ENCODE assay signal across 13 cellular contexts in genomic region chr3:56785499-56785898, GRCh38. TPM values are rescaled to one million over a fixed set of nuclear protein-coding genes. Genes with fewer than 3 reads are reported as not detected.
A peak's percentile ranks its signal among the peaks of the same experiment; 100 is the strongest.
DNase-seq lines count a peak whose midpoint lies in the region; ATAC-seq and TF ChIP-seq lines count a peak whose summit lies in the region.
"Had no signal": no experiment of that assay in that cellular context is flagged by ENCODE, and none has a peak within 500 bp of the region (broad histone marks: within the 10 kb centered on the region; RNA-seq: fewer than 3 reads in every experiment).

No MANE protein-coding gene starts in this region.

- peaks cover 85% of the 10 kb centered on the region for H3K4me1 ChIP-seq in Loucy (ENCODE audit: insufficient read depth, low read length, poor library complexity, severe bottlenecking)
- H3K4me1 ChIP-seq in neutrophil (ENCODE audit: control insufficient read depth in 1 of 2, insufficient read depth in 1 of 2, low read depth in 1 of 2, low read length in 1 of 2) = peaks cover 34 to 61% of the 10 kb centered on the region in 2 experiments

- H3K9me3 ChIP-seq in CD4-positive, alpha-beta T cell (ENCODE audit: control insufficient read depth, low read length) = no peaks in the 10 kb centered on the region
- no peaks in the 10 kb centered on the region for H3K9me3 ChIP-seq in Loucy (ENCODE audit: insufficient read depth, low read depth, low read length)
- H3K9me3 ChIP-seq in neutrophil = no peaks in the 10 kb centered on the region

- peaks cover 99% of the 10 kb centered on the region for H3K4me1 Mint-ChIP-seq in CD4-positive, alpha-beta T cell (ENCODE audit: low read depth)
- H3K4me1 Mint-ChIP-seq in brain = peaks cover 73% of the 10 kb centered on the region

- DNase-seq in CD4-positive, alpha-beta T cell = no peak
- DNase-seq in KG1 (lab: John Stamatoyannopoulos, UW) (no peak), MV-4-11 (lab: John Stamatoyannopoulos, UW) (no peak), NCI-H2081 treated with DMSO at 0.1 percent for 48 hours (lab: John Stamatoyannopoulos, UW) (no peak)
- DNase-seq: activated CD4-positive, alpha-beta T cell treated with anti-CD3 and anti-CD28 coated beads, Interleukin-2, amount 50 U/mL, for 48 hours; aorta; C1 segment of cervical spinal cord; Karpas-422; NCI-H1694; NCI-H526 had no signal

- H3K4me2 ChIP-seq in Loucy (ENCODE audit: low read depth, low read length, poor library complexity, severe bottlenecking) = no peak overlapping the region

- H3K9me3 Mint-ChIP-seq in CD4-positive, alpha-beta T cell = no peaks in the 10 kb centered on the region
- H3K9me3 Mint-ChIP-seq in brain = no peaks in the 10 kb centered on the region

- no peaks in the 10 kb centered on the region for H3K27me3 Mint-ChIP-seq in CD4-positive, alpha-beta T cell
- peaks cover 6% of the 10 kb centered on the region for H3K27me3 Mint-ChIP-seq in brain

- peak overlapping the region; percentile 82 for H3K27ac ChIP-seq in CD4-positive, alpha-beta T cell (ENCODE audit: low read depth, low read length)
- peak overlapping the region; percentile 86 for H3K27ac ChIP-seq in neutrophil

- intact Hi-C loops in CD4-positive, alpha-beta T cell (cut with DNase I, micrococcal nuclease) = loop anchor here (2.0 to 10.0 kb wide), 2 partner anchors 15 to 231 kb away; partner anchors contain the start of genes ARHGEF3 (in 1 of the 2) and CCDC66 (in 1 of the 2)

- no peak overlapping the region for H2AFZ ChIP-seq in Loucy (ENCODE audit: low read length)

- H3K27ac Mint-ChIP-seq in CD4-positive, alpha-beta T cell = peak overlapping the region; percentile 88
- H3K27ac Mint-ChIP-seq in brain = peak overlapping the region in 3 of 5 experiments; percentile 78 to 89 (median 80)

- H3K9me2 ChIP-seq in Loucy (replicated peaks; ENCODE audit: low read depth, low read length) = no peaks in the 10 kb centered on the region

- H3K4me3 Mint-ChIP-seq in CD4-positive, alpha-beta T cell = peak overlapping the region; percentile 66
- H3K4me3 Mint-ChIP-seq in brain = no peak overlapping the region

- peaks cover 39% of the 10 kb centered on the region for H3K36me3 Mint-ChIP-seq in CD4-positive, alpha-beta T cell (ENCODE audit: low read depth)
- no peaks in the 10 kb centered on the region for H3K36me3 Mint-ChIP-seq in brain

- peaks cover 27% of the 10 kb centered on the region; the same call in 1 of the 2 replicates for H3F3A ChIP-seq in Loucy (ENCODE audit: low read depth)

- peaks cover 61% of the 10 kb centered on the region for H3K79me2 ChIP-seq in Loucy (ENCODE audit: insufficient read depth, low read length)

- H3K4me3 ChIP-seq in Loucy (ENCODE audit: low read length, poor library complexity, severe bottlenecking) (no peak overlapping the region), neutrophil (ENCODE audit: low read depth in 1 of 2, low read length in 1 of 2) (no peak overlapping the region)

- TF ChIP-seq CTCF in CD4-positive, alpha-beta T cell (IDR thresholded peaks at IDR 0.05) = no peak
- TF ChIP-seq CTCF in Loucy (conservative IDR thresholded peaks at IDR 0.05; ENCODE audit: low read length) (no peak), brain (conservative IDR thresholded peaks at IDR 0.05) (no peak), neutrophil (IDR thresholded peaks at IDR 0.05) (no peak)

- no peaks in the 10 kb centered on the region for H4K20me1 ChIP-seq in Loucy (ENCODE audit: insufficient read depth, low read length, poor library complexity, severe bottlenecking)

- no peaks in the 10 kb centered on the region for H3K36me3 ChIP-seq in Loucy (ENCODE audit: insufficient read depth, low read length)
- no peaks in the 10 kb centered on the region for H3K36me3 ChIP-seq in neutrophil

- POLR2A ChIA-PET in CD4-positive, alpha-beta T cell (lab: Charles Lee) = interaction anchor here (1.1 to 11.7 kb wide), 4 partner anchors 14 to 130 kb away, joined by 3 to 251 read pairs (median 26); partner anchors contain the start of genes ARHGEF3 and TASOR

- no peaks in the 10 kb centered on the region for H3K27me3 ChIP-seq in CD4-positive, alpha-beta T cell (ENCODE audit: control insufficient read depth, insufficient read depth, low read length)
- H3K27me3 ChIP-seq in Loucy (ENCODE audit: insufficient read depth, low read length, poor library complexity, severe bottlenecking) (no peaks in the 10 kb centered on the region), neutrophil (no peaks in the 10 kb centered on the region)

- no peak for ATAC-seq in CD4-positive, alpha-beta T cell (ENCODE audit: poor library complexity)

- H3K9ac ChIP-seq in Loucy (ENCODE audit: low read depth, low read length, poor library complexity, severe bottlenecking) = peak overlapping the region; percentile 80

- CTCF ChIA-PET in CD4-positive, alpha-beta T cell (lab: Charles Lee) = interaction anchor here (11.1 kb wide), 1 partner anchor 14 kb away, joined by 114 read pairs; the partner anchor contains the start of gene ARHGEF3

RNA-seq across cellular contexts. Expression of gene ARHGEF3, which starts 16.2 kb away (rescaled TPM):
- 10 to 100 TPM; 46.4 to 46.6 TPM for total RNA-seq in CD4-positive, alpha-beta T cell
- polyA plus RNA-seq in brain (ENCODE audit: insufficient read depth, low read depth, low replicate concordance) = 7.3 TPM
